In the genomic region with DNA sequence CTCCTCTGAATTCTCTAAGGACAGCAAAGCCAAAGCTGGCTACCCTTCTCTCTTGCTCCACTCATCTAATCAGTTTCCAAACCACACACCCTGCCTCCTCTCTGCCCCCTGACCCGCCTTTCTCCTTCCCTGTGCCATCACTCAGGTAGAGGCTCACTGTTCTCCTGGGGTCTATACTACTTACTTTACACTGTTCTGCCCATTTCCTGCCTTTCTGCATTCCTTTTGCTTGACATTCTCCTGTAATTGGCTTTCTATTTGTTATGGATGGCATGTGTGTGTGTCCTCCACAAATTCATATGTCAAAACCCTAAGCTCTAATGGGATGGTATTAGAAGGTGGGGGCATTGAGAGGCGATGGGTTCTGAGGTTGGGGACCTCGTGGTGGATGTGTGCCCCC, we compare ENCODE assay signal across 2 cellular contexts.
TF ChIP-seq lines count a peak whose summit lies in the region.

No MANE protein-coding gene starts in this region.

TF ChIP-seq in IMR-90, 13 proteins besides CTCF, POLR2A, EP300 and RAD21:
- TF ChIP-seq NFE2L2 (IDR thresholded peaks at IDR 0.05; ENCODE audit: low read depth, low read length) = no peak
- TF ChIP-seq RCOR1 (IDR thresholded peaks at IDR 0.05; ENCODE audit: insufficient replicate concordance, low read length) = no peak
- no peak for TF ChIP-seq MAZ (IDR thresholded peaks at IDR 0.05; ENCODE audit: borderline replicate concordance, low read depth, low read length)
- TF ChIP-seq SMC3 (IDR thresholded peaks at IDR 0.05; ENCODE audit: low read depth, low read length) = no peak

TF ChIP-seq in H1, 55 proteins besides CTCF, POLR2A, EP300 and RAD21:
- TF ChIP-seq CTBP2 (IDR thresholded peaks at IDR 0.05; ENCODE audit: borderline replicate concordance, insufficient read depth, insufficient read length, low read length) (no peak), ASH2L (IDR thresholded peaks at IDR 0.05; ENCODE audit: low read length) (no peak), ZNF274 (IDR thresholded peaks at IDR 0.05; ENCODE audit: borderline replicate concordance, extremely low read depth, low read length) (no peak), TCF12 (IDR thresholded peaks at IDR 0.05; ENCODE audit: low read depth, low read length) (no peak), GTF2F1 (IDR thresholded peaks at IDR 0.05; ENCODE audit: borderline replicate concordance, low read depth, low read length) (no peak), SIX5 (IDR thresholded peaks at IDR 0.05; ENCODE audit: low read depth, low read length) (no peak), JUN (IDR thresholded peaks at IDR 0.05; ENCODE audit: low read depth, low read length) (no peak), RNF2 (IDR thresholded peaks at IDR 0.05; ENCODE audit: borderline replicate concordance, low read depth, low read length, missing control alignments, poor library complexity, severe bottlenecking) (no peak), BACH1 (IDR thresholded peaks at IDR 0.05; ENCODE audit: low read length) (no peak), JUND (IDR thresholded peaks at IDR 0.05; ENCODE audit: low read length) (no peak), TBP (IDR thresholded peaks at IDR 0.05; ENCODE audit: low read depth, low read length) (no peak), CBX5 (IDR thresholded peaks at IDR 0.05; ENCODE audit: low read depth, low read length) (no peak)
TF ChIP-seq in H1: peak in this region for 0.
